Comparison of ENCODE assay signal across 21 cellular contexts in the genomic region with DNA sequence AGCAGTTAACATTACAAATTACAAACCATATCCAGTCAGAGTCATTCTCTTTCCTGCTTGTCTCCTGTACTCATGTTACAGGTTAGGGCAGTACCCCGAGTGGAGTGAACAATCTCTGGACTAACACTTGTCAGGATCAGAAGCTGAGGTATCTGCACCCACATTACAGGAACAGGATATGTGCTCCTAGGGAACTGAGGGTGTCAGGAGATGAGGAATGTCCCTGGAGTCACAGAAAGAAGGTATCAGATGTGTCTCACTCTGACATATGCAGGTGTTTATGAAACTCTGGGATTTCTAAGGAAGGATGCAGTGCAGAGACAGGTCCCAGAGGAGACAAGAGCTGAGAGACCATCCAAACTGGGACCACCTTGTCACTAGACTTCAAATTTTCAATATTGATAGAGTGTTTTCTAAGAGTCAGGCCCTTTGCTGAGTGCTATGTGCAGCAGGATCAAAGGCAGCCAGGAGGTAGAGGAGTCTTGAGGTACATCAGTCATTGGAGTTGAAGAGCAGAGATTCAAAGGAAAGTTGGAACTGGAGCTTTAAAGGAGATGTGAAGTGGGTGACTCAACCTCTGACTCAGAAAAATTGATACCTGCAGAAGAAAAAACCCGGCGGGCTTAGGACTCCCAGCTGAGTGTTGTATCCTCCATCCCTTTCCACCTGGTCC. TPM values are rescaled to one million over a fixed set of nuclear protein-coding genes. Genes with fewer than 3 reads are reported as not detected.
A peak's percentile ranks its signal among the peaks of the same experiment; 100 is the strongest.
DNase-seq lines count a peak whose midpoint lies in the region; ATAC-seq, FAIRE-seq and TF ChIP-seq lines count a peak whose summit lies in the region.
"Had no signal": no experiment of that assay in that cellular context is flagged by ENCODE, and none has a peak within 500 bp of the region (broad histone marks: within the 10 kb centered on the region; RNA-seq: fewer than 3 reads in every experiment).

No MANE protein-coding gene starts in this region.

- TF ChIP-seq RAD21 in GM12878 (IDR thresholded peaks at IDR 0.05; ENCODE audit: insufficient read depth, low read depth, low read length), result no peak

- intact Hi-C loops in GM12878 (cut with micrococcal nuclease; ENCODE audit: unreplicated experiment) (loop anchor here (10.0 kb wide), 1 partner anchor 204 kb away; no protein-coding TSS in a partner anchor), A673 (cut with micrococcal nuclease; ENCODE audit: unreplicated experiment) (no loop called here)

- CTCF ChIA-PET in GM12878 (lab: Yijun Ruan, JAX), result interaction anchor here (0.6 to 14.2 kb wide), 9 partner anchors 9 to 177 kb away, joined by 3 to 281 read pairs (median 3); no protein-coding TSS in a partner anchor
- CTCF ChIA-PET in A673 (lab: Charles Lee), result no interaction called here

- H4K20me1 ChIP-seq in GM12878 (ENCODE audit: control insufficient read depth, insufficient read depth) (no peaks in the 10 kb centered on the region), Karpas-422 (ENCODE audit: insufficient read depth, low read depth, low read length) (no peaks in the 10 kb centered on the region)

- H3K27me3 ChIP-seq in CD4-positive, CD25-positive, alpha-beta regulatory T cell (ENCODE audit: control insufficient read depth, insufficient read depth, low read length), result peaks cover 3% of the 10 kb centered on the region
- no peaks in the 10 kb centered on the region for H3K27me3 ChIP-seq in GM12878 (replicated peaks in 1 of 2; ENCODE audit: control insufficient read depth in 2 of 2, insufficient read depth in 2 of 2, low read length in 1 of 2)
- H3K27me3 ChIP-seq in Karpas-422 (ENCODE audit: low read length), result no peaks in the 10 kb centered on the region
- H3K27me3 ChIP-seq in A673 (replicated peaks; ENCODE audit: insufficient read depth, low read depth, low read length, poor library complexity), result peaks cover 6% of the 10 kb centered on the region
- H3K27me3 ChIP-seq: colonic mucosa, upper lobe of left lung had no signal

- DNase-seq in CD4-positive, CD25-positive, alpha-beta regulatory T cell, result no peak
- DNase-seq in GM12878 (ENCODE audit: low read depth, low spot score) (no peak), left kidney (ENCODE audit: low read depth, low spot score) (peak; percentile 36), Karpas-422 (no peak), HTR-8/SVneo (ENCODE audit: insufficient read length, low spot score) (no peak), A673 (ENCODE audit: low spot score) (no peak)
- DNase-seq: activated naive CD4-positive, alpha-beta T cell treated with anti-CD3 and anti-CD28 coated beads, Interleukin-2, amount 10 ng/mL, durations not matched to agents 7 days and 5 days; amniotic stem cell; colonic mucosa; kidney glomerular epithelial cell; mesendoderm; NCI-H2171; NCI-H526; nucleus accumbens; stimulated activated CD4-positive, alpha-beta T cell treated with anti-CD3 and anti-CD28 coated beads, Interleukin-1b, Interleukin-23, amount 100 ng/mL, for 48 hours; substantia nigra; upper lobe of left lung had no signal

- peak overlapping the region in 2 of 3 donors; percentile 1 to 41 for H3K27ac Mint-ChIP-seq in CD4-positive, CD25-positive, alpha-beta regulatory T cell
- H3K27ac Mint-ChIP-seq: activated naive CD4-positive, alpha-beta T cell treated with anti-CD3 and anti-CD28 coated beads, Interleukin-2, amount 10 ng/mL, durations not matched to agents 7 days and 5 days had no signal

- 62% methylated on average over 3 of the region's 3 CpGs for WGBS in GM12878 (ENCODE audit: insufficient coverage, insufficient replicate concordance, low lambda C conversion rate, missing lambda C conversion rate)

- no peak overlapping the region for H2AFZ ChIP-seq in GM12878 (ENCODE audit: control insufficient read depth, low read depth, low read length)
- no peak overlapping the region for H2AFZ ChIP-seq in Karpas-422 (ENCODE audit: low read length)

- H3K9me3 ChIP-seq in CD4-positive, CD25-positive, alpha-beta regulatory T cell (ENCODE audit: control insufficient read depth in 2 of 2, low read length in 2 of 2), result no peaks in the 10 kb centered on the region
- no peaks in the 10 kb centered on the region for H3K9me3 ChIP-seq in GM12878 (replicated peaks; ENCODE audit: control insufficient read depth, insufficient read depth, low read length)
- H3K9me3 ChIP-seq in Karpas-422 (ENCODE audit: low read length), result no peaks in the 10 kb centered on the region
- H3K9me3 ChIP-seq in A673 (ENCODE audit: low read depth, low read length, poor library complexity, severe bottlenecking), result no peaks in the 10 kb centered on the region
- H3K9me3 ChIP-seq: colonic mucosa, HAP-1, upper lobe of left lung had no signal

- ATAC-seq in CD4-positive, CD25-positive, alpha-beta regulatory T cell (ENCODE audit: low read depth in 2 of 2), result no peak
- ATAC-seq in GM12878, result peak; percentile 6; the same call in 2 of the 3 replicates
- ATAC-seq in HG02798 (IDR thresholded peaks at IDR 0.05; ENCODE audit: poor library complexity, unreplicated experiment), result no peak

- no peaks in the 10 kb centered on the region for H3K27me3 Mint-ChIP-seq in CD4-positive, CD25-positive, alpha-beta regulatory T cell

- TF ChIP-seq CTCF in GM12878 (IDR thresholded peaks at IDR 0.05 in 2 of 3, conservative IDR thresholded peaks at IDR 0.05 in 1 of 3; ENCODE audit: control insufficient read depth in 2 of 3, extremely low read depth in 1 of 3, insufficient read depth in 1 of 3, low read depth in 3 of 3, low read length in 3 of 3) (no peak), A673 (conservative IDR thresholded peaks at IDR 0.05; ENCODE audit: low read depth, low read length) (no peak)

- RAD21 ChIA-PET in GM12878 (lab: Charles Lee; ENCODE audit: unreplicated experiment), result interaction anchor here (0.6 to 2.9 kb wide), 3 partner anchors 29 to 72 kb away, joined by 3 to 12 read pairs (median 6); no protein-coding TSS in a partner anchor

- H3K9ac ChIP-seq in GM12878 (ENCODE audit: control insufficient read depth, insufficient read depth, low read length) (no peak overlapping the region), Karpas-422 (ENCODE audit: low read length) (no peak overlapping the region)

- H3K4me3 ChIP-seq in CD4-positive, CD25-positive, alpha-beta regulatory T cell (ENCODE audit: low read depth, low read length), result no peak overlapping the region
- H3K4me3 ChIP-seq in GM12878, result no peak overlapping the region
- no peak overlapping the region for H3K4me3 ChIP-seq in Karpas-422 (ENCODE audit: low read length)
- no peak overlapping the region for H3K4me3 ChIP-seq in A673 (ENCODE audit: low read depth, low read length, poor library complexity, severe bottlenecking)
- H3K4me3 ChIP-seq: colonic mucosa, HAP-1, upper lobe of left lung had no signal

- peaks cover 0 to 5% (median 5%) of the 10 kb centered on the region in 4 donors for H3K4me1 Mint-ChIP-seq in CD4-positive, CD25-positive, alpha-beta regulatory T cell
- H3K4me1 Mint-ChIP-seq: activated naive CD4-positive, alpha-beta T cell treated with anti-CD3 and anti-CD28 coated beads, Interleukin-2, amount 10 ng/mL, durations not matched to agents 7 days and 5 days had no signal

- SMC1A ChIA-PET in GM12878 (lab: Charles Lee; ENCODE audit: uncharacterized antibody, unreplicated experiment), result interaction anchor here (1.2 to 7.1 kb wide), 7 partner anchors 10 to 88 kb away, joined by 3 to 54 read pairs (median 6); a partner anchor contains a TSS

- FAIRE-seq in GM12878 (lab: Jason Lieb, UNC), result no peak
- FAIRE-seq in HTR-8/SVneo (lab: Jason Lieb, UNC), result no peak
- FAIRE-seq: RCC 7860 had no signal

- POLR2A ChIA-PET in GM12878 (lab: Charles Lee) (interaction anchor here (1.1 to 1.8 kb wide), 4 partner anchors 13 to 70 kb away, joined by 3 to 7 read pairs (median 4); a partner anchor contains a TSS), A673 (lab: Charles Lee; ENCODE audit: low non-redundant PET) (no interaction called here)

- H3K4me2 ChIP-seq in GM12878 (ENCODE audit: control insufficient read depth, insufficient read depth) (no peak overlapping the region), Karpas-422 (ENCODE audit: low read depth, low read length, poor library complexity, severe bottlenecking) (no peak overlapping the region)

- peaks cover under 1% of the 10 kb centered on the region; the same call in 1 of the 2 replicates for H3K79me2 ChIP-seq in GM12878 (ENCODE audit: control insufficient read depth, insufficient read depth, low read length)
- no peaks in the 10 kb centered on the region for H3K79me2 ChIP-seq in Karpas-422 (ENCODE audit: low read length)

- TF ChIP-seq POLR2A in GM18951 (IDR thresholded peaks at IDR 0.05; ENCODE audit: extremely low read depth, insufficient read depth, insufficient read length), result peak; percentile 39
- TF ChIP-seq POLR2A in GM12878 (IDR thresholded peaks at IDR 0.05; ENCODE audit: low read depth, low read length), result peak; percentile 46; the same call in 1 of the 2 replicates

- in situ Hi-C loops in GM18951 (cut with MboI; ENCODE audit: low sequenced_read_pairs, unreplicated experiment), result no loop called here
- in situ Hi-C loops in GM12878 (cut with MboI), result no loop called here

- no peaks in the 10 kb centered on the region for H3K9me2 ChIP-seq in Karpas-422 (replicated peaks; ENCODE audit: insufficient read depth, low read length)

- no TSS peak for BruUV-seq in GM12878 (replicated peaks; lab: Mats Ljungman, UMichigan)
- BruUV-seq in A673 (replicated peaks; lab: Mats Ljungman, UMichigan), result no TSS peak

- H3K36me3 ChIP-seq in CD4-positive, CD25-positive, alpha-beta regulatory T cell (ENCODE audit: control insufficient read depth, insufficient read depth, low read length), result peaks cover 31% of the 10 kb centered on the region
- H3K36me3 ChIP-seq in GM12878 (ENCODE audit: control insufficient read depth in 2 of 2, insufficient read depth in 2 of 2, low read length in 1 of 2) (peaks cover 11 to 17% of the 10 kb centered on the region in 2 experiments), Karpas-422 (ENCODE audit: insufficient read depth, low read length) (peaks cover 31% of the 10 kb centered on the region), A673 (ENCODE audit: insufficient read depth, low read length, poor library complexity, severe bottlenecking) (no peaks in the 10 kb centered on the region)
- H3K36me3 ChIP-seq: colonic mucosa, HAP-1 had no signal

- H3K4me3 Mint-ChIP-seq in CD4-positive, CD25-positive, alpha-beta regulatory T cell, result no peak overlapping the region
- H3K4me3 Mint-ChIP-seq: activated naive CD4-positive, alpha-beta T cell treated with anti-CD3 and anti-CD28 coated beads, Interleukin-2, amount 10 ng/mL, durations not matched to agents 7 days and 5 days had no signal

- no peak for TF ChIP-seq EP300 in GM12878 (IDR thresholded peaks at IDR 0.05; ENCODE audit: borderline replicate concordance in 1 of 2, control insufficient read depth in 1 of 2, low read depth in 2 of 2, low read length in 2 of 2)

- H3K9me3 Mint-ChIP-seq in CD4-positive, CD25-positive, alpha-beta regulatory T cell, result peaks cover 0 to 2% (median 0%) of the 10 kb centered on the region in 7 donors
- H3K9me3 Mint-ChIP-seq: activated naive CD4-positive, alpha-beta T cell treated with anti-CD3 and anti-CD28 coated beads, Interleukin-2, amount 10 ng/mL, durations not matched to agents 7 days and 5 days had no signal

- H3K4me1 ChIP-seq in CD4-positive, CD25-positive, alpha-beta regulatory T cell (ENCODE audit: control insufficient read depth, insufficient read depth, low read length, poor library complexity, severe bottlenecking), result no peaks in the 10 kb centered on the region
- no peaks in the 10 kb centered on the region for H3K4me1 ChIP-seq in GM12878 (ENCODE audit: control insufficient read depth, insufficient read depth, low read length)
- no peaks in the 10 kb centered on the region for H3K4me1 ChIP-seq in Karpas-422 (ENCODE audit: low read length)
- H3K4me1 ChIP-seq in A673 (ENCODE audit: insufficient read depth, low read length, poor library complexity, severe bottlenecking), result no peaks in the 10 kb centered on the region
- H3K4me1 ChIP-seq: colonic mucosa, HAP-1, upper lobe of left lung had no signal

- peaks cover 6% of the 10 kb centered on the region for H3K36me3 Mint-ChIP-seq in CD4-positive, CD25-positive, alpha-beta regulatory T cell
- H3K36me3 Mint-ChIP-seq: activated naive CD4-positive, alpha-beta T cell treated with anti-CD3 and anti-CD28 coated beads, Interleukin-2, amount 10 ng/mL, durations not matched to agents 7 days and 5 days had no signal

- no peak overlapping the region for H3K27ac ChIP-seq in CD4-positive, CD25-positive, alpha-beta regulatory T cell (ENCODE audit: insufficient read depth, low read length, poor library complexity, severe bottlenecking)
- no peak overlapping the region for H3K27ac ChIP-seq in GM12878 (ENCODE audit: control insufficient read depth, insufficient read depth)
- no peak overlapping the region for H3K27ac ChIP-seq in Karpas-422 (ENCODE audit: low read length)
- H3K27ac ChIP-seq in A673 (ENCODE audit: low read depth, low read length, poor library complexity, severe bottlenecking), result no peak overlapping the region
- H3K27ac ChIP-seq: colonic mucosa, upper lobe of left lung had no signal

RNA-seq across cellular contexts. Expression of a gene that starts 12.6 kb away (rescaled TPM):
- 153 TPM for total RNA-seq in CD4-positive, CD25-positive, alpha-beta regulatory T cell
- polyA plus RNA-seq in CD4-positive, CD25-positive, alpha-beta regulatory T cell, result 100 to 1,000 TPM; 144 to 335 (median 244) TPM
- total RNA-seq in GM12878 (2013; cell fraction: nucleolus; rRNA removed), result 134 and 137 TPM in 2 replicates
- total RNA-seq in GM12878 (2014; rRNA removed) (395 and 404 TPM in 2 replicates), GM12878 (2014; rRNA removed; fragmentation: Illumina TruSeq; extraction: Trizol) (285 and 287 TPM in 2 replicates), GM12878 (2021) (481 and 486 TPM in 2 replicates), A673 (2021) (2.3 and 2.7 TPM in 2 replicates)
- polyA plus RNA-seq in GM12878 (2011; ENCODE audit: low read depth), result 254 TPM
- polyA plus RNA-seq in GM12878 (2011; rRNA removed) (292 and 430 TPM in 2 replicates), GM12878 (2014; fragmentation: Illumina TruSeq; extraction: Trizol) (226 and 305 TPM in 2 replicates), GM12878 (2014; fragmentation: Nextera tagmentation; extraction: Ambion mirVana) (100 to 1,000 TPM; 101 to 177 TPM), GM12878 (2014; rRNA removed) (675 and 740 TPM in 2 replicates), GM12878 (2016; fragmentation: Nextera tagmentation; extraction: Ambion mirVana) (100 to 1,000 TPM; 346 to 359 TPM)
- 502 and 678 TPM in 2 replicates for polyA plus RNA-seq in GM12878 (2011; cell fraction: cytosol; rRNA removed)
- polyA plus RNA-seq in GM12878 (2011; cell fraction: nucleus; rRNA removed), result 323 and 407 TPM in 2 replicates
- polyA plus RNA-seq in GM12878 (2012), result 456 and 490 TPM in 2 replicates
- 225 and 371 TPM in 2 replicates for polyA minus RNA-seq in GM12878 (2011; rRNA and poly(A)+ RNA removed)
- 92.2 and 105 TPM in 2 replicates for polyA minus RNA-seq in GM12878 (2011; cell fraction: cytosol; rRNA and poly(A)+ RNA removed)
- polyA minus RNA-seq in GM12878 (2011; cell fraction: nucleus; rRNA and poly(A)+ RNA removed), result 45.3 and 62.7 TPM in 2 replicates
- total RNA-seq in Karpas-422 (2014; rRNA removed; shearing (Covaris generic); ENCODE audit: low replicate concordance), result 236 and 601 TPM in 2 replicates

RNA-seq across cellular contexts. Expression of a gene that starts 14.9 kb away (rescaled TPM):
- 102 TPM for total RNA-seq in CD4-positive, CD25-positive, alpha-beta regulatory T cell
- polyA plus RNA-seq in CD4-positive, CD25-positive, alpha-beta regulatory T cell, result 100 to 1,000 TPM in 3 of 4 donors, 10 to 100 TPM in 1; 97.9 to 292 (median 209) TPM
- 426 and 443 TPM in 2 replicates for total RNA-seq in GM12878 (2013; cell fraction: nucleolus; rRNA removed)
- total RNA-seq in GM12878 (2014; rRNA removed), result 1,084 and 1,097 TPM in 2 replicates
- 990 and 1,018 TPM in 2 replicates for total RNA-seq in GM12878 (2014; rRNA removed; fragmentation: Illumina TruSeq; extraction: Trizol)
- 707 and 749 TPM in 2 replicates for total RNA-seq in GM12878 (2021)
- 802 TPM for polyA plus RNA-seq in GM12878 (2011; ENCODE audit: low read depth)
- 1,074 and 1,640 TPM in 2 replicates for polyA plus RNA-seq in GM12878 (2011; rRNA removed)
- polyA plus RNA-seq in GM12878 (2011; cell fraction: cytosol; rRNA removed), result 1,290 and 1,476 TPM in 2 replicates
- 450 and 715 TPM in 2 replicates for polyA plus RNA-seq in GM12878 (2011; cell fraction: nucleus; rRNA removed)
- polyA plus RNA-seq in GM12878 (2012), result 953 and 1,333 TPM in 2 replicates
- polyA plus RNA-seq in GM12878 (2014; fragmentation: Illumina TruSeq; extraction: Trizol), result 1,388 and 1,535 TPM in 2 replicates
- polyA plus RNA-seq in GM12878 (2014; fragmentation: Nextera tagmentation; extraction: Ambion mirVana), result 100 to 1,000 TPM; 508 to 665 TPM
- 952 and 1,003 TPM in 2 replicates for polyA plus RNA-seq in GM12878 (2014; rRNA removed)
- polyA plus RNA-seq in GM12878 (2016; fragmentation: Nextera tagmentation; extraction: Ambion mirVana), result 100 to 1,000 TPM; 640 to 684 TPM
- polyA minus RNA-seq in GM12878 (2011; rRNA and poly(A)+ RNA removed), result 630 and 837 TPM in 2 replicates
- polyA minus RNA-seq in GM12878 (2011; cell fraction: cytosol; rRNA and poly(A)+ RNA removed), result 250 and 316 TPM in 2 replicates
- 116 and 131 TPM in 2 replicates for polyA minus RNA-seq in GM12878 (2011; cell fraction: nucleus; rRNA and poly(A)+ RNA removed)
- 571 and 780 TPM in 2 replicates for total RNA-seq in Karpas-422 (2014; rRNA removed; shearing (Covaris generic); ENCODE audit: low replicate concordance)
- total RNA-seq in A673 (2021), result 0.35 and 0.43 TPM in 2 replicates

Comparison
In these comparisons a context has a peak if more than half of its experiments do, and no peak if none do; other contexts are left out.
1. RNA of a gene that starts 12.6 kb away (total RNA-seq): 134 to 486 TPM in GM12878, 236 to 601 TPM in Karpas-422 and 153 TPM in CD4-positive, CD25-positive, alpha-beta regulatory T cell (single experiment); 2.3 to 2.7 TPM in A673; every median in the first group is over 10 times any median in the second.
2. RNA of a gene that starts 14.9 kb away (total RNA-seq): 426 to 1,097 TPM in GM12878, 571 to 780 TPM in Karpas-422 and 102 TPM in CD4-positive, CD25-positive, alpha-beta regulatory T cell (single experiment); 0.35 to 0.43 TPM in A673; every median in the first group is over 10 times any median in the second.